Comparison of ENCODE assay signal across 24 cellular contexts in genomic region chr14:72921396-72921795, GRCh38.
"Had no signal": no experiment of that assay in that cellular context is flagged by ENCODE, and none has a peak within 500 bp of the region (broad histone marks: within the 10 kb centered on the region; RNA-seq: fewer than 3 reads in every experiment).

No MANE protein-coding gene starts in this region.

- H3K27me3 ChIP-seq: brain microvascular endothelial cell, cardiac muscle cell had no signal

- H3K9me3 Mint-ChIP-seq: activated CD4-positive, alpha-beta memory T cell treated with anti-CD3 and anti-CD28 coated beads, Interleukin-2, amount 10 ng/mL, durations not matched to agents 7 days and 5 days; activated naive CD4-positive, alpha-beta T cell treated with anti-CD3 and anti-CD28 coated beads, Interleukin-2, amount 10 ng/mL, durations not matched to agents 7 days and 5 days; activated naive CD8-positive, alpha-beta T cell treated with anti-CD3 and anti-CD28 coated beads for 36 hours; activated T-cell treated with anti-CD3 and anti-CD28 coated beads, Interleukin-2, amount 50 U/mL, for 72 hours; activated T-helper 2 cell treated with anti-CD3 and anti-CD28 coated beads, Interferon-gamma antibody, Interleukin-2, Interleukin-4, amounts not matched to agents 10 μg/mL and 5 μg/mL and 100 μg/mL, durations not matched to agents 14 hours and 24 hours and 36 hours; T-cell had no signal

- H3K36me3 Mint-ChIP-seq: activated naive CD4-positive, alpha-beta T cell treated with anti-CD3 and anti-CD28 coated beads, Interleukin-2, amount 10 ng/mL, durations not matched to agents 7 days and 5 days; activated naive CD8-positive, alpha-beta T cell treated with anti-CD3 and anti-CD28 coated beads for 36 hours; T-cell had no signal

- H3K4me3 Mint-ChIP-seq: activated CD4-positive, alpha-beta memory T cell treated with anti-CD3 and anti-CD28 coated beads, Interleukin-2, amount 10 ng/mL, durations not matched to agents 7 days and 5 days; activated CD4-positive, alpha-beta T cell treated with anti-CD3 and anti-CD28 coated beads for 36 hours; activated naive CD4-positive, alpha-beta T cell treated with anti-CD3 and anti-CD28 coated beads, Interleukin-2, amount 10 ng/mL, durations not matched to agents 7 days and 5 days; activated naive CD8-positive, alpha-beta T cell treated with anti-CD3 and anti-CD28 coated beads for 36 hours; activated T-cell treated with anti-CD3 and anti-CD28 coated beads, Interleukin-2, amount 50 U/mL, for 72 hours; T-cell had no signal

- H3K27ac Mint-ChIP-seq: activated CD4-positive, alpha-beta memory T cell treated with anti-CD3 and anti-CD28 coated beads, Interleukin-2, amount 10 ng/mL, durations not matched to agents 7 days and 5 days; activated CD4-positive, alpha-beta T cell treated with anti-CD3 and anti-CD28 coated beads for 36 hours; activated naive CD4-positive, alpha-beta T cell treated with anti-CD3 and anti-CD28 coated beads, Interleukin-2, amount 10 ng/mL, durations not matched to agents 7 days and 5 days; activated naive CD8-positive, alpha-beta T cell treated with anti-CD3 and anti-CD28 coated beads for 36 hours; activated T-cell treated with anti-CD3 and anti-CD28 coated beads, Interleukin-2, amount 50 U/mL, for 72 hours; activated T-helper 2 cell treated with anti-CD3 and anti-CD28 coated beads, Interferon-gamma antibody, Interleukin-2, Interleukin-4, amounts not matched to agents 10 μg/mL and 5 μg/mL and 100 μg/mL, durations not matched to agents 14 hours and 24 hours and 36 hours; T-cell had no signal

- H3K36me3 ChIP-seq: brain microvascular endothelial cell, cardiac muscle cell, WERI-Rb-1 had no signal

- H3K4me3 ChIP-seq: cardiac muscle cell, K562 had no signal

- DNase-seq: activated CD4-positive, alpha-beta memory T cell treated with anti-CD3 and anti-CD28 coated beads, Interleukin-2, amount 10 ng/mL, durations not matched to agents 7 days and 5 days; activated CD4-positive, alpha-beta T cell treated with anti-CD3 and anti-CD28 coated beads for 36 hours; activated CD4-positive, alpha-beta T cell treated with anti-CD3 and anti-CD28 coated beads, Interleukin-2, amount 50 U/mL, for 1 hour; activated gamma-delta T cell treated with Interleukin-2 at 50 U/mL for 16 hours; activated naive CD4-positive, alpha-beta T cell treated with anti-CD3 and anti-CD28 coated beads, Interleukin-2, amount 10 ng/mL, durations not matched to agents 7 days and 5 days; activated naive CD8-positive, alpha-beta T cell treated with anti-CD3 and anti-CD28 coated beads for 36 hours; activated T-cell treated with anti-CD3 and anti-CD28 coated beads for 4 hours; activated T-cell treated with anti-CD3 and anti-CD28 coated beads, Interleukin-2, amount 50 U/mL, for 72 hours; aorta; brain microvascular endothelial cell; Karpas-422; MM.1S; NCI-H1105; NCI-H146; NCI-H187 treated with DMSO at 0.1 percent for 48 hours; NCI-H2081 treated with DMSO at 0.1 percent for 48 hours; NCI-H446; NCI-H524; SHP77 treated with DMSO at 0.1 percent for 48 hours; T-cell; WERI-Rb-1 had no signal

- ATAC-seq: activated CD4-positive, alpha-beta T cell treated with anti-CD3 and anti-CD28 coated beads for 36 hours; activated T-cell treated with anti-CD3 and anti-CD28 coated beads, Interleukin-2, amount 50 U/mL, for 72 hours; K562; T-cell had no signal

- H3K27ac ChIP-seq: brain microvascular endothelial cell, cardiac muscle cell, WERI-Rb-1 had no signal
